Comparison of ENCODE assay signal across 3 cellular contexts in the genomic region with DNA sequence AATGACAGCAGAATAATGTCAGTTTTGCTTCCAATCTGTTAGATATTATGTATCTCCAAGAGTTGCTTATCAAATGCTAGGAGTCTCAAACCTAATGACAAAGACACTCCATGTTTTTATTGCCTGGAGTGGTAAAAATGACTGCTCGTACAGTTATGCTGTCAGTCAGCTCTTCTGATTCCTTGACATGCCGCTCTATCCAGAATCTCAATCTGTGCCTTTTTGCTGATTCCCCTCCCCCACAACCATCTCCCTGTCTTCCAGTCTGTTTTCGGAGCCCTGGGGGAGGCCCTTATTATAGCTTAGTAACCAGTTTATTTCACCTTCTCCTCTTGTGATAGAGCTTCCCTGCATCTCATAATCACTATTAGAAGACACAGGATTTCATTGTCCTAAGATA.
TF ChIP-seq lines count a peak whose summit lies in the region.

No MANE protein-coding gene starts in this region.

TF ChIP-seq in SK-N-SH, 30 proteins besides CTCF, POLR2A, EP300 and RAD21 (continues in another document):
- TF ChIP-seq, protein P1, sequence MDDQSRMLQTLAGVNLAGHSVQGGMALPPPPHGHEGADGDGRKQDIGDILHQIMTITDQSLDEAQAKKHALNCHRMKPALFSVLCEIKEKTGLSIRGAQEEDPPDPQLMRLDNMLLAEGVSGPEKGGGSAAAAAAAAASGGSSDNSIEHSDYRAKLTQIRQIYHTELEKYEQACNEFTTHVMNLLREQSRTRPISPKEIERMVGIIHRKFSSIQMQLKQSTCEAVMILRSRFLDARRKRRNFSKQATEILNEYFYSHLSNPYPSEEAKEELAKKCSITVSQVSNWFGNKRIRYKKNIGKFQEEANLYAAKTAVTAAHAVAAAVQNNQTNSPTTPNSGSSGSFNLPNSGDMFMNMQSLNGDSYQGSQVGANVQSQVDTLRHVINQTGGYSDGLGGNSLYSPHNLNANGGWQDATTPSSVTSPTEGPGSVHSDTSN (IDR thresholded peaks at IDR 0.05), result no peak
- no peak for TF ChIP-seq NRF1 (IDR thresholded peaks at IDR 0.05; ENCODE audit: low read depth, low read length)
- no peak for TF ChIP-seq GATA2 (CRISPR knock-in tag; IDR thresholded peaks at IDR 0.05)
- TF ChIP-seq REST (IDR thresholded peaks at IDR 0.05; ENCODE audit: low read depth, low read length), result no peak
- TF ChIP-seq TAF1 (IDR thresholded peaks at IDR 0.05; ENCODE audit: borderline replicate concordance, low read depth, low read length), result no peak
- no peak for TF ChIP-seq RFX5 (IDR thresholded peaks at IDR 0.05; ENCODE audit: low read length)
- no peak for TF ChIP-seq USF2 (IDR thresholded peaks at IDR 0.05; ENCODE audit: borderline replicate concordance, low read depth, low read length)
- TF ChIP-seq NFIC (IDR thresholded peaks at IDR 0.05; ENCODE audit: borderline replicate concordance), result no peak
- TF ChIP-seq FOXM1 (IDR thresholded peaks at IDR 0.05; ENCODE audit: low read depth), result no peak
- no peak for TF ChIP-seq RCOR1 (IDR thresholded peaks at IDR 0.05; ENCODE audit: low read length)
- TF ChIP-seq JUND (IDR thresholded peaks at IDR 0.05), result no peak
- no peak for TF ChIP-seq MXI1 (IDR thresholded peaks at IDR 0.05; ENCODE audit: low read depth, low read length)
- TF ChIP-seq SIN3A (IDR thresholded peaks at IDR 0.05; ENCODE audit: borderline replicate concordance, low read depth, low read length), result no peak
- no peak for TF ChIP-seq GABPA (IDR thresholded peaks at IDR 0.05; ENCODE audit: low read depth)

TF ChIP-seq in SK-N-SH treated with all-trans-retinoic acid at 6 μM for 48 hours, 23 proteins besides CTCF, POLR2A, EP300 and RAD21 (continued from another document):
- TF ChIP-seq, protein P2, sequence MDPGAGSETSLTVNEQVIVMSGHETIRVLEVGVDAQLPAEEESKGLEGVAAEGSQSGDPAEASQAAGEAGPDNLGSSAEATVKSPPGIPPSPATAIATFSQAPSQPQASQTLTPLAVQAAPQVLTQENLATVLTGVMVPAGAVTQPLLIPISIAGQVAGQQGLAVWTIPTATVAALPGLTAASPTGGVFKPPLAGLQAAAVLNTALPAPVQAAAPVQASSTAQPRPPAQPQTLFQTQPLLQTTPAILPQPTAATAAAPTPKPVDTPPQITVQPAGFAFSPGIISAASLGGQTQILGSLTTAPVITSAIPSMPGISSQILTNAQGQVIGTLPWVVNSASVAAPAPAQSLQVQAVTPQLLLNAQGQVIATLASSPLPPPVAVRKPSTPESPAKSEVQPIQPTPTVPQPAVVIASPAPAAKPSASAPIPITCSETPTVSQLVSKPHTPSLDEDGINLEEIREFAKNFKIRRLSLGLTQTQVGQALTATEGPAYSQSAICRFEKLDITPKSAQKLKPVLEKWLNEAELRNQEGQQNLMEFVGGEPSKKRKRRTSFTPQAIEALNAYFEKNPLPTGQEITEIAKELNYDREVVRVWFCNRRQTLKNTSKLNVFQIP (CRISPR knock-in tag; IDR thresholded peaks at IDR 0.05; ENCODE audit: borderline replicate concordance, low read depth), result no peak
- no peak for TF ChIP-seq ZFP30 (CRISPR knock-in tag; IDR thresholded peaks at IDR 0.05)
- TF ChIP-seq ZNF70 (CRISPR knock-in tag; IDR thresholded peaks at IDR 0.05), result no peak
- TF ChIP-seq GLIS3 (CRISPR knock-in tag; IDR thresholded peaks at IDR 0.05), result no peak
- no peak for TF ChIP-seq ZNF8 (CRISPR knock-in tag; IDR thresholded peaks at IDR 0.05)
- TF ChIP-seq ARNTL (CRISPR knock-in tag; IDR thresholded peaks at IDR 0.05; ENCODE audit: borderline replicate concordance, low read depth), result no peak
- no peak for TF ChIP-seq RARB (CRISPR knock-in tag; IDR thresholded peaks at IDR 0.05)
- TF ChIP-seq ZFP3 (CRISPR knock-in tag; IDR thresholded peaks at IDR 0.05), result no peak
- no peak for TF ChIP-seq BACH2 (CRISPR knock-in tag; IDR thresholded peaks at IDR 0.05; ENCODE audit: borderline replicate concordance)
- no peak for TF ChIP-seq ISL1 (CRISPR knock-in tag; IDR thresholded peaks at IDR 0.05)
- TF ChIP-seq ZC3H10 (CRISPR knock-in tag; IDR thresholded peaks at IDR 0.05), result no peak
- TF ChIP-seq OSR1 (CRISPR knock-in tag; IDR thresholded peaks at IDR 0.05), result no peak
TF ChIP-seq in SK-N-SH treated with all-trans-retinoic acid at 6 μM for 48 hours: peak in this region for 0.

TF ChIP-seq in neural cell, 6 proteins besides CTCF, POLR2A, EP300 and RAD21 (continued from another document):
- peak; percentile 11 for TF ChIP-seq REST (IDR thresholded peaks at IDR 0.05; ENCODE audit: borderline replicate concordance)
TF ChIP-seq in neural cell: peak in this region for 3.
